Comparison of ENCODE assay signal across 23 cellular contexts in genomic region chr2:391658-392170, GRCh38.
"Had no signal": no experiment of that assay in that cellular context is flagged by ENCODE, and none has a peak within 500 bp of the region (broad histone marks: within the 10 kb centered on the region; RNA-seq: fewer than 3 reads in every experiment).

No MANE protein-coding gene starts in this region.

- H3K27me3 ChIP-seq: transverse colon, vagina had no signal

- H3K4me1 ChIP-seq: lower lobe of right lung, stomach, suprapubic skin, transverse colon, vagina had no signal

- H3K4me3 Mint-ChIP-seq: activated naive CD8-positive, alpha-beta T cell treated with anti-CD3 and anti-CD28 coated beads, Interleukin-2, amount 50 U/mL, for 24 hours; naive B cell; WTC11 had no signal

- H3K4me3 ChIP-seq: coronary artery, lower lobe of right lung, stomach, suprapubic skin, transverse colon, vagina had no signal

- FAIRE-seq: endometrium, kidney, small intestine had no signal

- H3K4me1 Mint-ChIP-seq: WTC11 had no signal

- H3K36me3 ChIP-seq: lower lobe of right lung, stomach, suprapubic skin, transverse colon, vagina had no signal

- H3K9me3 ChIP-seq: lower lobe of right lung, stomach, suprapubic skin, transverse colon, vagina had no signal

- ATAC-seq: activated naive CD8-positive, alpha-beta T cell treated with anti-CD3 and anti-CD28 coated beads, Interleukin-2, amount 50 U/mL, for 24 hours; lower lobe of right lung; WTC11 had no signal

- H3K27ac ChIP-seq: coronary artery, lower lobe of right lung, stomach, suprapubic skin, transverse colon, vagina had no signal

- H3K27ac Mint-ChIP-seq: activated naive CD8-positive, alpha-beta T cell treated with anti-CD3 and anti-CD28 coated beads, Interleukin-2, amount 50 U/mL, for 24 hours; WTC11 had no signal

- H3K36me3 Mint-ChIP-seq: naive B cell, WTC11 had no signal

- DNase-seq: activated CD4-positive, alpha-beta T cell treated with anti-CD3 and anti-CD28 coated beads for 48 hours; activated CD8-positive, alpha-beta memory T cell treated with anti-CD3 and anti-CD28 coated beads for 24 hours; activated CD8-positive, alpha-beta memory T cell treated with anti-CD3 and anti-CD28 coated beads, Interleukin-2, amount 50 U/mL, for 4 hours; activated effector memory CD4-positive, alpha-beta T cell treated with Interleukin-2 at 50 U/mL for 16 hours; activated naive CD4-positive, alpha-beta T cell treated with anti-CD3 and anti-CD28 coated beads, Interleukin-2, amount 50 U/mL, for 16 hours; activated naive CD8-positive, alpha-beta T cell treated with anti-CD3 and anti-CD28 coated beads, Interleukin-2, amount 50 U/mL, for 24 hours; activated T-cell treated with anti-CD3 and anti-CD28 coated beads, Interleukin-2, amount 50 U/mL, for 48 hours; cerebellar nuclear complex; erythroblast; foreskin fibroblast; lower lobe of right lung; naive B cell; occipital lobe; small intestine; stomach; T-helper 9 cell; transverse colon had no signal
